In the genomic region with DNA sequence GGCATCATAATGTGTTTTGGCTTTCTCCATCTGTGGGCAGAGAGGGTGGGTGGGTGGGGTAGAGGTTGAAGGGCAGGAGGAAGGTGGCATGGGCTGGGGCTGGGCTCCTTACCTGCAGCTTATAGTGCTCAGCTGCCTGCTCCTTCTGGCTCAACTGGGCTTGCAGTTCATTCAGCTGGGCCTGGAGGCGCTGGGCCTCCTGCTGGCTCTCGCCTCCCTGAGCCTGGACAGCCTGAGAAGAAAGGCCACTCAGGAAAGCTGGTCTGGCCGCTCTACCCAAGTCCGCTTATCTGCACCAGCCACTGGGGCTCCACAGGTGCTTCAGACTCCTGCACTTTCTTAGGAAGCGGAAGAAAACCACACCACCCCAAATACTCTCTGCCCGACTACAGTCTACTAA, we compare ENCODE assay signal across 14 cellular contexts. TPM values are rescaled to one million over a fixed set of nuclear protein-coding genes. Genes with fewer than 3 reads are reported as not detected.
DNase-seq lines count a peak whose midpoint lies in the region; ATAC-seq and TF ChIP-seq lines count a peak whose summit lies in the region.
"Had no signal": no experiment of that assay in that cellular context is flagged by ENCODE, and none has a peak within 500 bp of the region (broad histone marks: within the 10 kb centered on the region; RNA-seq: fewer than 3 reads in every experiment).

No MANE protein-coding gene starts in this region.

- H3K27ac ChIP-seq in dorsolateral prefrontal cortex: peak overlapping the region in 44 of 59 donors; percentile 12 to 90 (median 57)

- no peaks in the 10 kb centered on the region for H3K9me3 Mint-ChIP-seq in activated naive CD8-positive, alpha-beta T cell (ENCODE audit: low read depth)
- no peaks in the 10 kb centered on the region for H3K9me3 Mint-ChIP-seq in activated naive CD8-positive, alpha-beta T cell treated with anti-CD3 and anti-CD28 coated beads, Interleukin-2, amount 50 U/mL, for 24 hours
- no peaks in the 10 kb centered on the region for H3K9me3 Mint-ChIP-seq in type B pancreatic cell
- H3K9me3 Mint-ChIP-seq in osteocyte (ENCODE audit: unreplicated experiment): no peaks in the 10 kb centered on the region
- H3K9me3 Mint-ChIP-seq: CD8-positive, alpha-beta T cell had no signal

- H3K27me3 Mint-ChIP-seq in activated naive CD8-positive, alpha-beta T cell: no peaks in the 10 kb centered on the region
- no peaks in the 10 kb centered on the region for H3K27me3 Mint-ChIP-seq in activated naive CD8-positive, alpha-beta T cell treated with anti-CD3 and anti-CD28 coated beads, Interleukin-2, amount 50 U/mL, for 24 hours
- H3K27me3 Mint-ChIP-seq in type B pancreatic cell (no peaks in the 10 kb centered on the region), osteocyte (ENCODE audit: unreplicated experiment) (no peaks in the 10 kb centered on the region)

- intact Hi-C loops in dorsolateral prefrontal cortex (cut with DNase I): no loop called here

- no peak for ATAC-seq in activated naive CD8-positive, alpha-beta T cell treated with anti-CD3 and anti-CD28 coated beads, Interleukin-2, amount 50 U/mL, for 24 hours
- ATAC-seq: CD8-positive, alpha-beta T cell had no signal

- H3K4me3 Mint-ChIP-seq in activated naive CD8-positive, alpha-beta T cell: no peak overlapping the region
- H3K4me3 Mint-ChIP-seq in activated naive CD8-positive, alpha-beta T cell treated with anti-CD3 and anti-CD28 coated beads, Interleukin-2, amount 50 U/mL, for 24 hours: no peak overlapping the region
- no peak overlapping the region for H3K4me3 Mint-ChIP-seq in type B pancreatic cell
- no peak overlapping the region for H3K4me3 Mint-ChIP-seq in osteocyte (ENCODE audit: unreplicated experiment)
- H3K4me3 Mint-ChIP-seq: CD8-positive, alpha-beta T cell had no signal

- TF ChIP-seq CTCF in dorsolateral prefrontal cortex (IDR thresholded peaks at IDR 0.05 in 54 of 56, conservative IDR thresholded peaks at IDR 0.05 in 2 of 56; ENCODE audit: low read depth in 1 of 56, partially characterized antibody in 56 of 56): no peak
- no peak for TF ChIP-seq CTCF in type B pancreatic cell (conservative IDR thresholded peaks at IDR 0.05)
- no peak for TF ChIP-seq CTCF in osteocyte (IDR thresholded peaks at IDR 0.05)

- TF ChIP-seq POLR2A in GM19193 (IDR thresholded peaks at IDR 0.05; ENCODE audit: extremely low read depth, insufficient read depth, insufficient read length): peak; percentile 6

- peaks cover 2% of the 10 kb centered on the region for H3K36me3 Mint-ChIP-seq in activated naive CD8-positive, alpha-beta T cell
- H3K36me3 Mint-ChIP-seq in activated naive CD8-positive, alpha-beta T cell treated with anti-CD3 and anti-CD28 coated beads, Interleukin-2, amount 50 U/mL, for 24 hours (ENCODE audit: low read depth): peaks cover 32% of the 10 kb centered on the region
- H3K36me3 Mint-ChIP-seq in type B pancreatic cell: peaks cover 13% of the 10 kb centered on the region
- H3K36me3 Mint-ChIP-seq in osteocyte (ENCODE audit: unreplicated experiment): peaks cover 48% of the 10 kb centered on the region

- no peaks in the 10 kb centered on the region for H3K27me3 ChIP-seq in dorsolateral prefrontal cortex
- H3K27me3 ChIP-seq: BE2C had no signal

- H3K4me1 Mint-ChIP-seq in activated naive CD8-positive, alpha-beta T cell (ENCODE audit: low read depth): no peaks in the 10 kb centered on the region
- no peaks in the 10 kb centered on the region for H3K4me1 Mint-ChIP-seq in activated naive CD8-positive, alpha-beta T cell treated with anti-CD3 and anti-CD28 coated beads, Interleukin-2, amount 50 U/mL, for 24 hours
- H3K4me1 Mint-ChIP-seq in type B pancreatic cell (ENCODE audit: unreplicated experiment) (no peaks in the 10 kb centered on the region), osteocyte (ENCODE audit: unreplicated experiment) (no peaks in the 10 kb centered on the region)

- no peak for DNase-seq in activated naive CD8-positive, alpha-beta T cell treated with anti-CD3 and anti-CD28 coated beads, Interleukin-2, amount 50 U/mL, for 24 hours
- DNase-seq in dorsolateral prefrontal cortex (no peak), type B pancreatic cell (ENCODE audit: extremely low spot score, unreplicated experiment) (no peak), osteocyte (ENCODE audit: extremely low spot score, unreplicated experiment) (no peak), Kasumi-1 (lab: John Stamatoyannopoulos, UW) (no peak)
- DNase-seq: BE2C; CD8-positive, alpha-beta T cell; Karpas-422; NCI-H187 treated with DMSO at 0.1 percent for 48 hours; NCI-H774; Right ventricle myocardium superior had no signal

- H3K4me3 ChIP-seq in dorsolateral prefrontal cortex: no peak overlapping the region
- H3K4me3 ChIP-seq: HAP-1 had no signal

- peak overlapping the region; percentile 77 for H3K27ac Mint-ChIP-seq in activated naive CD8-positive, alpha-beta T cell
- no peak overlapping the region for H3K27ac Mint-ChIP-seq in activated naive CD8-positive, alpha-beta T cell treated with anti-CD3 and anti-CD28 coated beads, Interleukin-2, amount 50 U/mL, for 24 hours
- H3K27ac Mint-ChIP-seq in type B pancreatic cell (peak overlapping the region; percentile 11), osteocyte (ENCODE audit: unreplicated experiment) (no peak overlapping the region)

RNA-seq across cellular contexts. Expression of a gene that starts 10.4 kb away (rescaled TPM):
- total RNA-seq in dorsolateral prefrontal cortex: 10 to 100 TPM in 86 of 120 experiments, 1 to 10 TPM in 34; 5.0 to 35.2 (median 12.5) TPM
- total RNA-seq in type B pancreatic cell (ENCODE audit: low replicate concordance): 10.6 and 15.7 TPM in 2 replicates
- 8.8 and 9.6 TPM in 2 replicates for total RNA-seq in osteocyte

Comparison
In these comparisons a context has a peak if more than half of its experiments do, and no peak if none do; other contexts are left out.
1. H3K27ac Mint-ChIP-seq: peak in activated naive CD8-positive, alpha-beta T cell (single experiment) and type B pancreatic cell (single experiment); none in activated naive CD8-positive, alpha-beta T cell treated with anti-CD3 and anti-CD28 coated beads, Interleukin-2, amount 50 U/mL, for 24 hours (single experiment) and osteocyte (single experiment).